Comparison of ENCODE assay signal across 12 cellular contexts in genomic region chr16:85347213-85347591, GRCh38.
A peak's percentile ranks its signal among the peaks of the same experiment; 100 is the strongest.
DNase-seq lines count a peak whose midpoint lies in the region; ATAC-seq and TF ChIP-seq lines count a peak whose summit lies in the region.
"Had no signal": no experiment of that assay in that cellular context is flagged by ENCODE, and none has a peak within 500 bp of the region (broad histone marks: within the 10 kb centered on the region; RNA-seq: fewer than 3 reads in every experiment).

No MANE protein-coding gene starts in this region.

- H3K27ac ChIP-seq in MM.1S (ENCODE audit: low read length), result no peak overlapping the region
- H3K27ac ChIP-seq: right atrium auricular region, tibial artery had no signal

- peak; percentile 27 for TF ChIP-seq CTCF in epithelial cell of proximal tubule (conservative IDR thresholded peaks at IDR 0.05; ENCODE audit: low read depth, low read length)
- peak; percentile 43 for TF ChIP-seq CTCF in retinal pigment epithelial cell (conservative IDR thresholded peaks at IDR 0.05; ENCODE audit: low read depth, low read length)
- no peak for TF ChIP-seq CTCF in MM.1S (IDR thresholded peaks at IDR 0.05; ENCODE audit: low read length)

- H3K9me2 ChIP-seq in MM.1S (replicated peaks; ENCODE audit: insufficient read depth, low read length), result no peaks in the 10 kb centered on the region

- ATAC-seq in GM21737 (IDR thresholded peaks at IDR 0.05; ENCODE audit: unreplicated experiment), result no peak

- H3K9ac ChIP-seq in MM.1S (ENCODE audit: low read length), result no peak overlapping the region

- H3K79me2 ChIP-seq in MM.1S (ENCODE audit: low read length), result no peaks in the 10 kb centered on the region

- peaks cover 65% of the 10 kb centered on the region for H3K27me3 ChIP-seq in MM.1S (replicated peaks; ENCODE audit: insufficient read depth, low read length)
- H3K27me3 ChIP-seq: right atrium auricular region had no signal

- no peak overlapping the region for H3K4me2 ChIP-seq in MM.1S (ENCODE audit: low read depth, low read length)

- DNase-seq in NCI-H526 (lab: John Stamatoyannopoulos, UW), result peak; percentile 20 to 59
- no peak for DNase-seq in NCI-H526 treated with DMSO at 0.1 percent for 48 hours (lab: John Stamatoyannopoulos, UW)
- peak; percentile 85 for DNase-seq in NCI-H1694 (lab: John Stamatoyannopoulos, UW)
- no peak for DNase-seq in epithelial cell of proximal tubule (ENCODE audit: low read depth)
- no peak for DNase-seq in retinal pigment epithelial cell (ENCODE audit: low read depth)
- no peak for DNase-seq in MM.1S
- DNase-seq in HK-2 (ENCODE audit: unreplicated experiment), result no peak
- DNase-seq: activated CD8-positive, alpha-beta memory T cell treated with anti-CD3 and anti-CD28 coated beads, Interleukin-2, amount 50 U/mL, for 4 hours; NCI-H2171; tibial artery had no signal

- H4K20me1 ChIP-seq in MM.1S (ENCODE audit: insufficient read depth, low read length), result no peaks in the 10 kb centered on the region

- H2AFZ ChIP-seq in MM.1S (ENCODE audit: low read length), result no peak overlapping the region

- no peaks in the 10 kb centered on the region for H3F3A ChIP-seq in MM.1S (ENCODE audit: insufficient read depth, low read length)

- H3K4me3 ChIP-seq in epithelial cell of proximal tubule (ENCODE audit: low read depth, low read length) (no peak overlapping the region), retinal pigment epithelial cell (ENCODE audit: low read length) (no peak overlapping the region), MM.1S (ENCODE audit: low read length) (no peak overlapping the region)
- H3K4me3 ChIP-seq: right atrium auricular region, tibial artery had no signal

- H3K4me1 ChIP-seq in MM.1S (ENCODE audit: low read length), result no peaks in the 10 kb centered on the region

- H3K36me3 ChIP-seq in MM.1S (replicated peaks; ENCODE audit: insufficient read depth, low read length), result no peaks in the 10 kb centered on the region
- H3K36me3 ChIP-seq: right atrium auricular region, tibial artery had no signal

- H3K9me3 ChIP-seq in MM.1S (replicated peaks; ENCODE audit: insufficient read depth, low read length), result no peaks in the 10 kb centered on the region
- H3K9me3 ChIP-seq: right atrium auricular region, tibial artery had no signal

Comparison
In these comparisons a context has a peak if more than half of its experiments do, and no peak if none do; other contexts are left out.
1. DNase-seq: peak in NCI-H526 (2 of 2) and NCI-H1694 (single experiment); none in NCI-H526 treated with DMSO at 0.1 percent for 48 hours (single experiment), epithelial cell of proximal tubule (single experiment), retinal pigment epithelial cell (single experiment), MM.1S (single experiment) and HK-2 (single experiment).